In the genomic region with DNA sequence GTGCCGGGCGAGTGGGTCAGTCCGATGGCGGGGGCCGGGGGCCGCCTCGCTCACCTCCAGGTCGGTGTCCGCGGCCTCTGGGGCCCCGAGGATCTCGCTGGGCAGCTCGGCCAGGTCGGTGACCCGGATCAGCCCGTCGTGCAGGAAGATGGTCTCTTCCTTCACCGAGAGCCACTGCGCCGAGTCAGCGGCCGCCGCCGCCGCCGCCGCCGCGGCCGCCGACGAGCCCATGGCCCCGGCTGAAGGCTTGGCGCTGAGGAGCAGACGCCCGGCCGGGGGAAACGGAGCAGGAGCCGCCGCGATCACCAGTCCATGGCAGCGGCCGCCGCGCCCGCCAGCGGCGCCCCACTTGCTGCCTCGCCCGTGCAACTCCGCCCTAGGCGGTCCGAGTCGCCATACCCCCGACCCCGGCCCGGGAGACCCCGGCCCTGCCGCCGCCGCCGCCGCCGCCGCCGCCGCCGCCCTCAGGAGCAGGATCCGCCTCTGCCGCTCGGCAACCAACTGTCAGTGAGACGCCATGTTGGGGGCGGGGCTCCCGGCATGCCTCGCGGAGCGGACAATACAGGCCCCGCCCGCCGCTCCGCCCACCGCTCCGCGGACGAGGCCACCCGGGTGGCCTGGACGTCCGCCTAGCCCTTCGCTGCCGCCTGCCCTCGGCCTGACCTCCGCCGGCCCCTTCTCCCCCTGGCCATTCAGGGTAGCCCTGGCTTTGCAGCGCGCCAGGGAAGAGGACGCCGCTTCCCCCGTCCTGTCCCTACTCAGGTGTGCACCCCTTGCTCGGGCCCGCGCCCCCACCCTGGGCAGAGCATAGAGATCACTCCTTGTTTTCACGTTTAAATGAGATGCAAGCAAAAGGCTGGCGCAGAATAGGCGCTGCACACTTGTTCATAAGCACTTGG, we compare ENCODE assay signal across 1 cellular context.
TF ChIP-seq lines count a peak whose summit lies in the region.

A gene with protein sequence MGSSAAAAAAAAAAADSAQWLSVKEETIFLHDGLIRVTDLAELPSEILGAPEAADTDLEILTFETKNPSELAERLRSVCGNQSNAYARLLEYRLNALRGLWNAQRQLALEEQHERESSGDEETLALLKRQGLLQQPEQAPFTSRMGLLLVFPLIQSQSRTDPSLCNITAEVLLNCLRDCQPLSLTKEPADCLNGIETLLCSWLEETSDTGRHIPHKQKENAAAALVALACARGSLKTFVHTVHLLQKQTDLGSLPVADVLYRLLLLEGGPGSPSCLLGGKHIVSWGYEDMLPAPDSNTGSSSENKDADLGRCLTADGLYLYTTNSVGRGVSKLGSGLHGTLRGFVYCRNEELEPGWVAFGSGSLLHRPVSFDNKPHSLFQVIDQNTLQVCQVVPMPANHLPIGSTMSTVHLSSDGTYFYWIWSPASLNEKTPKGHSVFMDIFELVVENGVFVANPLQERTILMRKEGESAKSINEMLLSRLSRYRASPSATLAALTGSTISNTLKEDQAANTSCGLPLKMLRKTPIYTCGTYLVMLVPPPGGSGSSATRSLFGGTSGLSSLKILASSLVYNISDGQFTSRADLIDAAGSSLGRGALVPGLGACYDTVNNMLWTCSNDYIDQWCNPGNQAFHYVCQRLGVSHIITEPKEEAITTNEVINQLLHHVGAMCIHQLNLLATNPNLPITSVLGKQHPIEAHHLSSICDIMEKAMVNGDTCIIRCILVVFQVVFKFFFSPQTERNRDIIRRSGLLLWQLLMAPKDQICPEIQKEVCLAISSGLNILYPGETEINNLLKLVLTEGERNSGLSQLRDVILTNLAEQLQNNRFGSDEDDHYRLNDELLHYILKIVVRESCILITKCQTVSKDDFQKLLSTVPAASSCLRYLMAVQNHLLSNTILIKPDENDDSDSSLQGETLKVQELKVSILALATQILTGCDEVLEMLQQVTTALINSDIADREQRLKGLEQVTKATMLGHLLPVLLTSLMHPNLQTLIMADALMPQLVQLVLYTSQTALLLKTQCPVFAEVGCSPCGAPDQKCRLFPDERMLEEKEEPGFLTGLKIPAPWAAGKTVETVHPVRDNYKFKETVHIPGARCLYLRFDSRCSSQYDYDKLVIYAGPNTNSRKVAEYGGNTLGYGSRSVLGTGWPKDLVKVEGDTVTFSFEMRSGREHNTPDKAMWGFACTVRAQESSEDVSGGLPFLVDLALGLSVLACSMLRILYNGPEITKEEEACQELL (N-terminal part only) (minus strand): TSS at position 534 of the 899 bp plus-strand sequence. CDS start 303 bp downstream, at position 231.

TF ChIP-seq in K562, 482 proteins besides CTCF, POLR2A, EP300 and RAD21 (continued from another document and continues in another):
- TF ChIP-seq, protein P1, sequence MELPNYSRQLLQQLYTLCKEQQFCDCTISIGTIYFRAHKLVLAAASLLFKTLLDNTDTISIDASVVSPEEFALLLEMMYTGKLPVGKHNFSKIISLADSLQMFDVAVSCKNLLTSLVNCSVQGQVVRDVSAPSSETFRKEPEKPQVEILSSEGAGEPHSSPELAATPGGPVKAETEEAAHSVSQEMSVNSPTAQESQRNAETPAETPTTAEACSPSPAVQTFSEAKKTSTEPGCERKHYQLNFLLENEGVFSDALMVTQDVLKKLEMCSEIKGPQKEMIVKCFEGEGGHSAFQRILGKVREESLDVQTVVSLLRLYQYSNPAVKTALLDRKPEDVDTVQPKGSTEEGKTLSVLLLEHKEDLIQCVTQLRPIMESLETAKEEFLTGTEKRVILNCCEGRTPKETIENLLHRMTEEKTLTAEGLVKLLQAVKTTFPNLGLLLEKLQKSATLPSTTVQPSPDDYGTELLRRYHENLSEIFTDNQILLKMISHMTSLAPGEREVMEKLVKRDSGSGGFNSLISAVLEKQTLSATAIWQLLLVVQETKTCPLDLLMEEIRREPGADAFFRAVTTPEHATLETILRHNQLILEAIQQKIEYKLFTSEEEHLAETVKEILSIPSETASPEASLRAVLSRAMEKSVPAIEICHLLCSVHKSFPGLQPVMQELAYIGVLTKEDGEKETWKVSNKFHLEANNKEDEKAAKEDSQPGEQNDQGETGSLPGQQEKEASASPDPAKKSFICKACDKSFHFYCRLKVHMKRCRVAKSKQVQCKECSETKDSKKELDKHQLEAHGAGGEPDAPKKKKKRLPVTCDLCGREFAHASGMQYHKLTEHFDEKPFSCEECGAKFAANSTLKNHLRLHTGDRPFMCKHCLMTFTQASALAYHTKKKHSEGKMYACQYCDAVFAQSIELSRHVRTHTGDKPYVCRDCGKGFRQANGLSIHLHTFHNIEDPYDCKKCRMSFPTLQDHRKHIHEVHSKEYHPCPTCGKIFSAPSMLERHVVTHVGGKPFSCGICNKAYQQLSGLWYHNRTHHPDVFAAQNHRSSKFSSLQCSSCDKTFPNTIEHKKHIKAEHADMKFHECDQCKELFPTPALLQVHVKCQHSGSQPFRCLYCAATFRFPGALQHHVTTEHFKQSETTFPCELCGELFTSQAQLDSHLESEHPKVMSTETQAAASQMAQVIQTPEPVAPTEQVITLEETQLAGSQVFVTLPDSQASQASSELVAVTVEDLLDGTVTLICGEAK (IDR thresholded peaks at IDR 0.05), result peak; percentile 55
- TF ChIP-seq, protein P1 (CRISPR knock-in tag; IDR thresholded peaks at IDR 0.05), result no peak
- TF ChIP-seq POLR2B (IDR thresholded peaks at IDR 0.05; ENCODE audit: low read depth, partially characterized antibody) (peak; percentile 89), FUS (optimal IDR thresholded peaks at IDR 0.05; ENCODE audit: low read depth, low read length) (no peak), EHMT2 (IDR thresholded peaks at IDR 0.05) (no peak), ADNP (tag; IDR thresholded peaks at IDR 0.05) (no peak), CBX1 (IDR thresholded peaks at IDR 0.05; ENCODE audit: low read depth) (peak; percentile 32), PHF20 (IDR thresholded peaks at IDR 0.05; ENCODE audit: partially characterized antibody) (peak; percentile 86), PTRF (tag; IDR thresholded peaks at IDR 0.05) (no peak), ZC3H11A (IDR thresholded peaks at IDR 0.05; ENCODE audit: low read depth, low read length) (no peak), PURB (CRISPR knock-in tag; IDR thresholded peaks at IDR 0.05; ENCODE audit: low read depth) (no peak)
- TF ChIP-seq, protein P2, sequence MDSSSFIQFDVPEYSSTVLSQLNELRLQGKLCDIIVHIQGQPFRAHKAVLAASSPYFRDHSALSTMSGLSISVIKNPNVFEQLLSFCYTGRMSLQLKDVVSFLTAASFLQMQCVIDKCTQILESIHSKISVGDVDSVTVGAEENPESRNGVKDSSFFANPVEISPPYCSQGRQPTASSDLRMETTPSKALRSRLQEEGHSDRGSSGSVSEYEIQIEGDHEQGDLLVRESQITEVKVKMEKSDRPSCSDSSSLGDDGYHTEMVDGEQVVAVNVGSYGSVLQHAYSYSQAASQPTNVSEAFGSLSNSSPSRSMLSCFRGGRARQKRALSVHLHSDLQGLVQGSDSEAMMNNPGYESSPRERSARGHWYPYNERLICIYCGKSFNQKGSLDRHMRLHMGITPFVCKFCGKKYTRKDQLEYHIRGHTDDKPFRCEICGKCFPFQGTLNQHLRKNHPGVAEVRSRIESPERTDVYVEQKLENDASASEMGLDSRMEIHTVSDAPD (CRISPR knock-in tag; IDR thresholded peaks at IDR 0.05), result no peak
- TF ChIP-seq, protein P3, sequence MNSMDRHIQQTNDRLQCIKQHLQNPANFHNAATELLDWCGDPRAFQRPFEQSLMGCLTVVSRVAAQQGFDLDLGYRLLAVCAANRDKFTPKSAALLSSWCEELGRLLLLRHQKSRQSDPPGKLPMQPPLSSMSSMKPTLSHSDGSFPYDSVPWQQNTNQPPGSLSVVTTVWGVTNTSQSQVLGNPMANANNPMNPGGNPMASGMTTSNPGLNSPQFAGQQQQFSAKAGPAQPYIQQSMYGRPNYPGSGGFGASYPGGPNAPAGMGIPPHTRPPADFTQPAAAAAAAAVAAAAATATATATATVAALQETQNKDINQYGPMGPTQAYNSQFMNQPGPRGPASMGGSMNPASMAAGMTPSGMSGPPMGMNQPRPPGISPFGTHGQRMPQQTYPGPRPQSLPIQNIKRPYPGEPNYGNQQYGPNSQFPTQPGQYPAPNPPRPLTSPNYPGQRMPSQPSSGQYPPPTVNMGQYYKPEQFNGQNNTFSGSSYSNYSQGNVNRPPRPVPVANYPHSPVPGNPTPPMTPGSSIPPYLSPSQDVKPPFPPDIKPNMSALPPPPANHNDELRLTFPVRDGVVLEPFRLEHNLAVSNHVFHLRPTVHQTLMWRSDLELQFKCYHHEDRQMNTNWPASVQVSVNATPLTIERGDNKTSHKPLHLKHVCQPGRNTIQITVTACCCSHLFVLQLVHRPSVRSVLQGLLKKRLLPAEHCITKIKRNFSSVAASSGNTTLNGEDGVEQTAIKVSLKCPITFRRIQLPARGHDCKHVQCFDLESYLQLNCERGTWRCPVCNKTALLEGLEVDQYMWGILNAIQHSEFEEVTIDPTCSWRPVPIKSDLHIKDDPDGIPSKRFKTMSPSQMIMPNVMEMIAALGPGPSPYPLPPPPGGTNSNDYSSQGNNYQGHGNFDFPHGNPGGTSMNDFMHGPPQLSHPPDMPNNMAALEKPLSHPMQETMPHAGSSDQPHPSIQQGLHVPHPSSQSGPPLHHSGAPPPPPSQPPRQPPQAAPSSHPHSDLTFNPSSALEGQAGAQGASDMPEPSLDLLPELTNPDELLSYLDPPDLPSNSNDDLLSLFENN (IDR thresholded peaks at IDR 0.05; ENCODE audit: low read depth in 2 of 2, low read length in 2 of 2), result no peak; a peak in 1 of 4 replicates
- TF ChIP-seq, protein P4, sequence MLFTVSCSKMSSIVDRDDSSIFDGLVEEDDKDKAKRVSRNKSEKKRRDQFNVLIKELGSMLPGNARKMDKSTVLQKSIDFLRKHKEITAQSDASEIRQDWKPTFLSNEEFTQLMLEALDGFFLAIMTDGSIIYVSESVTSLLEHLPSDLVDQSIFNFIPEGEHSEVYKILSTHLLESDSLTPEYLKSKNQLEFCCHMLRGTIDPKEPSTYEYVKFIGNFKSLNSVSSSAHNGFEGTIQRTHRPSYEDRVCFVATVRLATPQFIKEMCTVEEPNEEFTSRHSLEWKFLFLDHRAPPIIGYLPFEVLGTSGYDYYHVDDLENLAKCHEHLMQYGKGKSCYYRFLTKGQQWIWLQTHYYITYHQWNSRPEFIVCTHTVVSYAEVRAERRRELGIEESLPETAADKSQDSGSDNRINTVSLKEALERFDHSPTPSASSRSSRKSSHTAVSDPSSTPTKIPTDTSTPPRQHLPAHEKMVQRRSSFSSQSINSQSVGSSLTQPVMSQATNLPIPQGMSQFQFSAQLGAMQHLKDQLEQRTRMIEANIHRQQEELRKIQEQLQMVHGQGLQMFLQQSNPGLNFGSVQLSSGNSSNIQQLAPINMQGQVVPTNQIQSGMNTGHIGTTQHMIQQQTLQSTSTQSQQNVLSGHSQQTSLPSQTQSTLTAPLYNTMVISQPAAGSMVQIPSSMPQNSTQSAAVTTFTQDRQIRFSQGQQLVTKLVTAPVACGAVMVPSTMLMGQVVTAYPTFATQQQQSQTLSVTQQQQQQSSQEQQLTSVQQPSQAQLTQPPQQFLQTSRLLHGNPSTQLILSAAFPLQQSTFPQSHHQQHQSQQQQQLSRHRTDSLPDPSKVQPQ (CRISPR knock-in tag; IDR thresholded peaks at IDR 0.05; ENCODE audit: borderline replicate concordance), result no peak
- TF ChIP-seq, protein P5, sequence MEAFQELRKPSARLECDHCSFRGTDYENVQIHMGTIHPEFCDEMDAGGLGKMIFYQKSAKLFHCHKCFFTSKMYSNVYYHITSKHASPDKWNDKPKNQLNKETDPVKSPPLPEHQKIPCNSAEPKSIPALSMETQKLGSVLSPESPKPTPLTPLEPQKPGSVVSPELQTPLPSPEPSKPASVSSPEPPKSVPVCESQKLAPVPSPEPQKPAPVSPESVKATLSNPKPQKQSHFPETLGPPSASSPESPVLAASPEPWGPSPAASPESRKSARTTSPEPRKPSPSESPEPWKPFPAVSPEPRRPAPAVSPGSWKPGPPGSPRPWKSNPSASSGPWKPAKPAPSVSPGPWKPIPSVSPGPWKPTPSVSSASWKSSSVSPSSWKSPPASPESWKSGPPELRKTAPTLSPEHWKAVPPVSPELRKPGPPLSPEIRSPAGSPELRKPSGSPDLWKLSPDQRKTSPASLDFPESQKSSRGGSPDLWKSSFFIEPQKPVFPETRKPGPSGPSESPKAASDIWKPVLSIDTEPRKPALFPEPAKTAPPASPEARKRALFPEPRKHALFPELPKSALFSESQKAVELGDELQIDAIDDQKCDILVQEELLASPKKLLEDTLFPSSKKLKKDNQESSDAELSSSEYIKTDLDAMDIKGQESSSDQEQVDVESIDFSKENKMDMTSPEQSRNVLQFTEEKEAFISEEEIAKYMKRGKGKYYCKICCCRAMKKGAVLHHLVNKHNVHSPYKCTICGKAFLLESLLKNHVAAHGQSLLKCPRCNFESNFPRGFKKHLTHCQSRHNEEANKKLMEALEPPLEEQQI (IDR thresholded peaks at IDR 0.05), result no peak
- TF ChIP-seq, protein P6, sequence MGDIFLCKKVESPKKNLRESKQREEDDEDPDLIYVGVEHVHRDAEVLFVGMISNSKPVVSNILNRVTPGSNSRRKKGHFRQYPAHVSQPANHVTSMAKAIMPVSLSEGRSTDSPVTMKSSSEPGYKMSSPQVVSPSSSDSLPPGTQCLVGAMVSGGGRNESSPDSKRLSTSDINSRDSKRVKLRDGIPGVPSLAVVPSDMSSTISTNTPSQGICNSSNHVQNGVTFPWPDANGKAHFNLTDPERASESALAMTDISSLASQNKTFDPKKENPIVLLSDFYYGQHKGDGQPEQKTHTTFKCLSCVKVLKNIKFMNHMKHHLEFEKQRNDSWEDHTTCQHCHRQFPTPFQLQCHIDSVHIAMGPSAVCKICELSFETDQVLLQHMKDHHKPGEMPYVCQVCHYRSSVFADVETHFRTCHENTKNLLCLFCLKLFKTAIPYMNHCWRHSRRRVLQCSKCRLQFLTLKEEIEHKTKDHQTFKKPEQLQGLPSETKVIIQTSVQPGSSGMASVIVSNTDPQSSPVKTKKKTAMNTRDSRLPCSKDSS (IDR thresholded peaks at IDR 0.05; ENCODE audit: low read depth, partially characterized antibody), result no peak
- TF ChIP-seq, protein P7, sequence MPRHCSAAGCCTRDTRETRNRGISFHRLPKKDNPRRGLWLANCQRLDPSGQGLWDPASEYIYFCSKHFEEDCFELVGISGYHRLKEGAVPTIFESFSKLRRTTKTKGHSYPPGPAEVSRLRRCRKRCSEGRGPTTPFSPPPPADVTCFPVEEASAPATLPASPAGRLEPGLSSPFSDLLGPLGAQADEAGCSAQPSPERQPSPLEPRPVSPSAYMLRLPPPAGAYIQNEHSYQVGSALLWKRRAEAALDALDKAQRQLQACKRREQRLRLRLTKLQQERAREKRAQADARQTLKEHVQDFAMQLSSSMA (CRISPR knock-in tag; IDR thresholded peaks at IDR 0.05), result no peak
